In the genomic region with DNA sequence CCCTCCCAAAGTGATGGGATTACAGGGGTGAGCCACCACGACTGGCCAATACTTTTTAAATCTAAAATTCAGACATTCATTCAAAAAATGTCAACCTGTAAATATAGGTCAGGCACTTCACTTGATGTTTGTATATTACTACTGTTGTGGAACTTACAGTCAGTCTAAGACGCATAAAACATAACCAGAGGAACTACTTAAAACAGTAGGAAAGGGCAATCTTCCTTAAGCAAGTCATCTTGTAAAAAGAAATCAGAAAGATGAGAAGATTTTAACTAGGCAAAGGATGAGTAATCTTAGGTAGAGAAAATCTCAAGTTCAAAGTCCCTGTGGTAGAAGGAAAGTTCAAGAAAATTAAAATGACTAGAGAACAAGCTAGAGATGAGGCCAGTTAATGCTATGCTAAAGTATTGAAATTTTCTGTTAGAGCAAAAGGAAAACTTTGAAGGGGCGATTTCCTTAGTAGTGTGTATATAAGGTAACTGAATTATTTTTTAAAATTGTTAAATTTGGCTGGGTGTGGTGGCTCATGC, we compare ENCODE assay signal across 18 cellular contexts.
DNase-seq lines count a peak whose midpoint lies in the region; ATAC-seq and FAIRE-seq lines count a peak whose summit lies in the region.
"Had no signal": no experiment of that assay in that cellular context is flagged by ENCODE, and none has a peak within 500 bp of the region (broad histone marks: within the 10 kb centered on the region; RNA-seq: fewer than 3 reads in every experiment).

No MANE protein-coding gene starts in this region.

- peak; percentile 67 to 87 for ATAC-seq in activated T-cell treated with anti-CD3 and anti-CD28 coated beads, Interleukin-2, amount 50 U/mL, for 4 hours
- ATAC-seq in T-cell (replicated peaks in 1 of 4): no peak
- peak; percentile 92 for ATAC-seq in activated T-helper 17 cell treated with anti-CD3 and anti-CD28 coated beads, Interleukin-2, amount 50 U/mL, for 72 hours (replicated peaks)
- ATAC-seq in naive thymus-derived CD8-positive, alpha-beta T cell: no peak

- H3K27me3 ChIP-seq in small intestine (ENCODE audit: control insufficient read depth in 2 of 2, insufficient read depth in 2 of 2, low read length in 2 of 2): no peaks in the 10 kb centered on the region

- H3K27ac ChIP-seq in small intestine (ENCODE audit: low read depth in 1 of 2, low read length in 1 of 2): no peak overlapping the region

- no peaks in the 10 kb centered on the region for H3K9me3 ChIP-seq in small intestine (ENCODE audit: control insufficient read depth, low read depth)

- no peak overlapping the region for H3K4me3 ChIP-seq in small intestine (ENCODE audit: low read depth in 1 of 2, low read length in 2 of 2)

- peaks cover 0 to 1% of the 10 kb centered on the region in 2 donors for H3K36me3 ChIP-seq in small intestine (ENCODE audit: control insufficient read depth in 2 of 2, insufficient read depth in 2 of 2, low read length in 2 of 2)

- peak overlapping the region; percentile 50 to 73 for H3K27ac Mint-ChIP-seq in T-cell
- H3K27ac Mint-ChIP-seq in activated T-helper 17 cell treated with anti-CD3 and anti-CD28 coated beads, Interleukin-2, amount 50 U/mL, for 72 hours: peak overlapping the region; percentile 93
- peak overlapping the region in 7 of 10 donors; percentile 7 to 58 (median 40) for H3K27ac Mint-ChIP-seq in naive thymus-derived CD8-positive, alpha-beta T cell
- H3K27ac Mint-ChIP-seq: CD14-positive monocyte had no signal

- H3K27me3 Mint-ChIP-seq in activated T-cell treated with anti-CD3 and anti-CD28 coated beads, Interleukin-2, amount 50 U/mL, for 4 hours (ENCODE audit: low read depth): no peaks in the 10 kb centered on the region
- H3K27me3 Mint-ChIP-seq in T-cell: no peaks in the 10 kb centered on the region
- H3K27me3 Mint-ChIP-seq in activated T-helper 17 cell treated with anti-CD3 and anti-CD28 coated beads, Interleukin-2, amount 50 U/mL, for 72 hours: no peaks in the 10 kb centered on the region
- H3K27me3 Mint-ChIP-seq in naive thymus-derived CD8-positive, alpha-beta T cell: no peaks in the 10 kb centered on the region

- H3K9me3 Mint-ChIP-seq in activated T-cell treated with anti-CD3 and anti-CD28 coated beads, Interleukin-2, amount 50 U/mL, for 4 hours: no peaks in the 10 kb centered on the region
- H3K9me3 Mint-ChIP-seq in T-cell: no peaks in the 10 kb centered on the region
- no peaks in the 10 kb centered on the region for H3K9me3 Mint-ChIP-seq in activated T-helper 17 cell treated with anti-CD3 and anti-CD28 coated beads, Interleukin-2, amount 50 U/mL, for 72 hours
- H3K9me3 Mint-ChIP-seq in naive thymus-derived CD8-positive, alpha-beta T cell: no peaks in the 10 kb centered on the region

- H3K4me3 Mint-ChIP-seq in activated T-cell treated with anti-CD3 and anti-CD28 coated beads, Interleukin-2, amount 50 U/mL, for 4 hours: no peak overlapping the region
- H3K4me3 Mint-ChIP-seq in T-cell: no peak overlapping the region
- H3K4me3 Mint-ChIP-seq in activated T-helper 17 cell treated with anti-CD3 and anti-CD28 coated beads, Interleukin-2, amount 50 U/mL, for 72 hours: peak overlapping the region; percentile 76
- H3K4me3 Mint-ChIP-seq in naive thymus-derived CD8-positive, alpha-beta T cell: peak overlapping the region in 1 of 10 donors; percentile 24
- H3K4me3 Mint-ChIP-seq: CD14-positive monocyte had no signal

- H3K4me1 ChIP-seq in small intestine (ENCODE audit: control insufficient read depth in 2 of 2, insufficient read depth in 1 of 2, low read depth in 1 of 2, low read length in 1 of 2): no peaks in the 10 kb centered on the region

- CTCF ChIA-PET in T-cell (lab: Charles Lee): interaction anchor here in 1 of 2 donors (0.6 to 1.1 kb wide), 2 partner anchors 11 to 34 kb away, joined by 4 to 5 read pairs; no protein-coding TSS in a partner anchor

- POLR2A ChIA-PET in T-cell (lab: Charles Lee): interaction anchor here in 1 of 2 donors (0.6 kb wide), 1 partner anchor 429 kb away, joined by 3 read pairs; no protein-coding TSS in a partner anchor
- POLR2A ChIA-PET in naive thymus-derived CD8-positive, alpha-beta T cell (lab: Charles Lee): interaction anchor here (0.7 kb wide), 1 partner anchor 14 kb away, joined by 3 read pairs; no protein-coding TSS in a partner anchor

- DNase-seq in activated T-cell treated with anti-CD3 and anti-CD28 coated beads, Interleukin-2, amount 50 U/mL, for 4 hours: no peak
- DNase-seq in activated T-cell treated with anti-CD3 and anti-CD28 coated beads, Interleukin-2, amount 50 U/mL, for 1 hour: no peak
- DNase-seq in T-cell: no peak
- no peak for DNase-seq in naive thymus-derived CD8-positive, alpha-beta T cell
- no peak for DNase-seq in iPS-NIHi7 (ENCODE audit: extremely low spot score)
- no peak for DNase-seq in stimulated activated naive CD4-positive, alpha-beta T cell (lab: John Stamatoyannopoulos, UW)
- no peak for DNase-seq in small intestine
- DNase-seq: Calu3; Karpas-422; MM.1S; NCI-H1105; NCI-H1694 treated with DMSO at 0.1 percent for 48 hours; NCI-H69; NK-92 treated with Interleukin-12 subunit alpha and Interleukin-12 subunit beta, amount 100 ng/mL, for 24 hours; OCI-M1 had no signal

- H3K36me3 Mint-ChIP-seq in activated T-cell treated with anti-CD3 and anti-CD28 coated beads, Interleukin-2, amount 50 U/mL, for 4 hours (ENCODE audit: insufficient read depth): peaks cover 55% of the 10 kb centered on the region
- peaks cover 74% of the 10 kb centered on the region for H3K36me3 Mint-ChIP-seq in T-cell
- H3K36me3 Mint-ChIP-seq in activated T-helper 17 cell treated with anti-CD3 and anti-CD28 coated beads, Interleukin-2, amount 50 U/mL, for 72 hours (ENCODE audit: low read depth): peaks cover 95% of the 10 kb centered on the region
- H3K36me3 Mint-ChIP-seq in naive thymus-derived CD8-positive, alpha-beta T cell: peaks cover 10 to 86% (median 57%) of the 10 kb centered on the region in 3 donors

- H3K4me1 Mint-ChIP-seq in activated T-cell treated with anti-CD3 and anti-CD28 coated beads, Interleukin-2, amount 50 U/mL, for 4 hours (ENCODE audit: low read depth): peaks cover 31% of the 10 kb centered on the region
- H3K4me1 Mint-ChIP-seq in T-cell: peaks cover 34 to 56% (median 55%) of the 10 kb centered on the region in 3 donors
- H3K4me1 Mint-ChIP-seq in activated T-helper 17 cell treated with anti-CD3 and anti-CD28 coated beads, Interleukin-2, amount 50 U/mL, for 72 hours: peaks cover 9% of the 10 kb centered on the region
- peaks cover 2 to 49% (median 28%) of the 10 kb centered on the region in 4 donors for H3K4me1 Mint-ChIP-seq in naive thymus-derived CD8-positive, alpha-beta T cell

- 86 to 93% (median 91%) methylated on average over 3 of the region's 3 CpGs for WGBS in small intestine, 3 donors

- FAIRE-seq in small intestine (lab: Jason Lieb, UNC): no peak
- FAIRE-seq: H54 had no signal

Comparison
In these comparisons a context has a peak if more than half of its experiments do, and no peak if none do; other contexts are left out.
1. ATAC-seq: peak in activated T-cell treated with anti-CD3 and anti-CD28 coated beads, Interleukin-2, amount 50 U/mL, for 4 hours (2 of 2) and activated T-helper 17 cell treated with anti-CD3 and anti-CD28 coated beads, Interleukin-2, amount 50 U/mL, for 72 hours (single experiment); none in T-cell (0 of 4) and naive thymus-derived CD8-positive, alpha-beta T cell (0 of 2).
2. H3K27ac Mint-ChIP-seq: peak in every context shown above with its lines; median percentile 93 in activated T-helper 17 cell treated with anti-CD3 and anti-CD28 coated beads, Interleukin-2, amount 50 U/mL, for 72 hours; 62 in T-cell; 40 in naive thymus-derived CD8-positive, alpha-beta T cell.